In genomic region chr10:176677-177076, GRCh38 we compare ENCODE assay signal across 14 cellular contexts. TPM values are rescaled to one million over a fixed set of nuclear protein-coding genes. Genes with fewer than 3 reads are reported as not detected.
DNase-seq lines count a peak whose midpoint lies in the region; ATAC-seq and TF ChIP-seq lines count a peak whose summit lies in the region.
"Had no signal": no experiment of that assay in that cellular context is flagged by ENCODE, and none has a peak within 500 bp of the region (broad histone marks: within the 10 kb centered on the region; RNA-seq: fewer than 3 reads in every experiment).

No MANE protein-coding gene starts in this region.

- H3K4me3 Mint-ChIP-seq in CD4-positive, CD25-positive, alpha-beta regulatory T cell, result peak overlapping the region in 1 of 4 donors; percentile 1
- H3K4me3 Mint-ChIP-seq in CD8-positive, alpha-beta T cell, result no peak overlapping the region
- no peak overlapping the region for H3K4me3 Mint-ChIP-seq in activated T-helper 17 cell treated with anti-CD3 and anti-CD28 coated beads, Interleukin-2, amount 50 U/mL, for 72 hours
- no peak overlapping the region for H3K4me3 Mint-ChIP-seq in nephron progenitor cell
- H3K4me3 Mint-ChIP-seq: B cell, GM23338, HFFc6 had no signal

- peaks cover 5% of the 10 kb centered on the region for H3K36me3 ChIP-seq in CD4-positive, CD25-positive, alpha-beta regulatory T cell (ENCODE audit: control insufficient read depth, insufficient read depth, low read length)
- peaks cover 5% of the 10 kb centered on the region for H3K36me3 ChIP-seq in CD8-positive, alpha-beta T cell (ENCODE audit: insufficient read depth, low read length)

- H3K4me3 ChIP-seq in CD4-positive, CD25-positive, alpha-beta regulatory T cell (ENCODE audit: low read depth, low read length), result no peak overlapping the region
- no peak overlapping the region for H3K4me3 ChIP-seq in CD8-positive, alpha-beta T cell (ENCODE audit: low read depth, low read length)
- H3K4me3 ChIP-seq: BLaER1 treated with 17β-estradiol and CSF1 and Interleukin-3, amounts not matched to agents 10 nM and 100 nM; GM23338 had no signal

- H3K4me1 ChIP-seq in CD4-positive, CD25-positive, alpha-beta regulatory T cell (ENCODE audit: control insufficient read depth, insufficient read depth, low read length, poor library complexity, severe bottlenecking), result no peaks in the 10 kb centered on the region
- no peaks in the 10 kb centered on the region for H3K4me1 ChIP-seq in CD8-positive, alpha-beta T cell (ENCODE audit: insufficient read depth, low read length)
- H3K4me1 ChIP-seq: BLaER1 treated with 17β-estradiol and CSF1 and Interleukin-3, amounts not matched to agents 10 nM and 100 nM had no signal

- peaks cover 4 to 26% (median 14%) of the 10 kb centered on the region in 4 donors for H3K4me1 Mint-ChIP-seq in CD4-positive, CD25-positive, alpha-beta regulatory T cell
- H3K4me1 Mint-ChIP-seq in CD8-positive, alpha-beta T cell (ENCODE audit: low read depth), result peaks cover 10% of the 10 kb centered on the region
- no peaks in the 10 kb centered on the region for H3K4me1 Mint-ChIP-seq in activated T-helper 17 cell treated with anti-CD3 and anti-CD28 coated beads, Interleukin-2, amount 50 U/mL, for 72 hours
- no peaks in the 10 kb centered on the region for H3K4me1 Mint-ChIP-seq in nephron progenitor cell
- H3K4me1 Mint-ChIP-seq: B cell, GM23338 had no signal

- H3K27me3 ChIP-seq in CD4-positive, CD25-positive, alpha-beta regulatory T cell (ENCODE audit: control insufficient read depth, insufficient read depth, low read length), result no peaks in the 10 kb centered on the region
- H3K27me3 ChIP-seq in CD8-positive, alpha-beta T cell (ENCODE audit: insufficient read depth, low read length), result no peaks in the 10 kb centered on the region
- H3K27me3 ChIP-seq: BLaER1 treated with 17β-estradiol and CSF1 and Interleukin-3, amounts not matched to agents 10 nM and 100 nM had no signal

- no peaks in the 10 kb centered on the region for H3K9me3 ChIP-seq in CD4-positive, CD25-positive, alpha-beta regulatory T cell (ENCODE audit: control insufficient read depth in 2 of 2, low read length in 2 of 2)
- H3K9me3 ChIP-seq in CD8-positive, alpha-beta T cell (ENCODE audit: low read length), result no peaks in the 10 kb centered on the region

- H3K27me3 Mint-ChIP-seq in CD4-positive, CD25-positive, alpha-beta regulatory T cell, result no peaks in the 10 kb centered on the region
- no peaks in the 10 kb centered on the region for H3K27me3 Mint-ChIP-seq in CD8-positive, alpha-beta T cell (ENCODE audit: low read depth)
- H3K27me3 Mint-ChIP-seq in activated T-helper 17 cell treated with anti-CD3 and anti-CD28 coated beads, Interleukin-2, amount 50 U/mL, for 72 hours, result no peaks in the 10 kb centered on the region
- H3K27me3 Mint-ChIP-seq in nephron progenitor cell (ENCODE audit: low read depth, poor library complexity), result no peaks in the 10 kb centered on the region
- H3K27me3 Mint-ChIP-seq: B cell had no signal

- no peak for DNase-seq in CD4-positive, CD25-positive, alpha-beta regulatory T cell
- DNase-seq in CD8-positive, alpha-beta T cell, result no peak
- DNase-seq in nephron progenitor cell (no peak), left lobe of liver (ENCODE audit: low spot score) (no peak), SIG-M5 treated with dmso at 0.1 percent for 504 hours (lab: John Stamatoyannopoulos, UW; ENCODE audit: unreplicated experiment) (no peak)
- DNase-seq: Calu3, DMS79 treated with DMSO at 0.1 percent for 48 hours, GF-D8, HCEC 1CT, HFFc6 had no signal

- H3K9me3 Mint-ChIP-seq in CD4-positive, CD25-positive, alpha-beta regulatory T cell, result peaks cover 0 to 3% (median 0%) of the 10 kb centered on the region in 7 donors
- H3K9me3 Mint-ChIP-seq in CD8-positive, alpha-beta T cell, result peaks cover 3% of the 10 kb centered on the region
- H3K9me3 Mint-ChIP-seq in activated T-helper 17 cell treated with anti-CD3 and anti-CD28 coated beads, Interleukin-2, amount 50 U/mL, for 72 hours, result no peaks in the 10 kb centered on the region
- H3K9me3 Mint-ChIP-seq in nephron progenitor cell, result peaks cover 16% of the 10 kb centered on the region
- H3K9me3 Mint-ChIP-seq: GM23338, HFFc6 had no signal

- peak overlapping the region in 2 of 3 donors; percentile 17 to 18 for H3K27ac Mint-ChIP-seq in CD4-positive, CD25-positive, alpha-beta regulatory T cell
- peak overlapping the region; percentile 33 for H3K27ac Mint-ChIP-seq in CD8-positive, alpha-beta T cell
- H3K27ac Mint-ChIP-seq in activated T-helper 17 cell treated with anti-CD3 and anti-CD28 coated beads, Interleukin-2, amount 50 U/mL, for 72 hours, result peak overlapping the region; percentile 6
- H3K27ac Mint-ChIP-seq in nephron progenitor cell, result peak overlapping the region; percentile 9
- H3K27ac Mint-ChIP-seq: B cell, GM23338, HFFc6 had no signal

- intact Hi-C loops in CD8-positive, alpha-beta T cell (cut with DNase I, micrococcal nuclease), result no loop called here

- peaks cover 8% of the 10 kb centered on the region for H3K36me3 Mint-ChIP-seq in CD4-positive, CD25-positive, alpha-beta regulatory T cell
- peaks cover 15% of the 10 kb centered on the region for H3K36me3 Mint-ChIP-seq in CD8-positive, alpha-beta T cell
- H3K36me3 Mint-ChIP-seq in activated T-helper 17 cell treated with anti-CD3 and anti-CD28 coated beads, Interleukin-2, amount 50 U/mL, for 72 hours (ENCODE audit: low read depth), result peaks cover 12% of the 10 kb centered on the region
- H3K36me3 Mint-ChIP-seq in nephron progenitor cell (ENCODE audit: low read depth), result peaks cover 54% of the 10 kb centered on the region

- H3K27ac ChIP-seq in CD4-positive, CD25-positive, alpha-beta regulatory T cell (ENCODE audit: insufficient read depth, low read length, poor library complexity, severe bottlenecking), result no peak overlapping the region
- no peak overlapping the region for H3K27ac ChIP-seq in CD8-positive, alpha-beta T cell (ENCODE audit: low read depth, low read length)
- H3K27ac ChIP-seq: BLaER1 treated with 17β-estradiol and CSF1 and Interleukin-3, amounts not matched to agents 10 nM and 100 nM had no signal

- ATAC-seq in CD4-positive, CD25-positive, alpha-beta regulatory T cell (ENCODE audit: low read depth in 2 of 2), result no peak
- ATAC-seq in CD8-positive, alpha-beta T cell, result no peak
- no peak for ATAC-seq in activated T-helper 17 cell treated with anti-CD3 and anti-CD28 coated beads, Interleukin-2, amount 50 U/mL, for 72 hours (replicated peaks)
- no peak for ATAC-seq in left lobe of liver
- ATAC-seq: GM23338 had no signal

- no peak for TF ChIP-seq CTCF in CD8-positive, alpha-beta T cell (IDR thresholded peaks at IDR 0.05)
- TF ChIP-seq CTCF in nephron progenitor cell (IDR thresholded peaks at IDR 0.05), result no peak

- POLR2A ChIA-PET in CD8-positive, alpha-beta T cell (lab: Charles Lee), result no interaction called here

- CTCF ChIA-PET in CD8-positive, alpha-beta T cell (lab: Charles Lee), result no interaction called here

RNA-seq across cellular contexts. Expression of gene ZMYND11, which starts 41.4 kb away (rescaled TPM):
- total RNA-seq in CD4-positive, CD25-positive, alpha-beta regulatory T cell, result 44.2 TPM
- 10 to 100 TPM; 24.8 to 32.9 (median 31.7) TPM for polyA plus RNA-seq in CD4-positive, CD25-positive, alpha-beta regulatory T cell
- total RNA-seq in CD8-positive, alpha-beta T cell, result 10 to 100 TPM; 19.8 to 19.9 TPM
- total RNA-seq in activated T-helper 17 cell treated with anti-CD3 and anti-CD28 coated beads, Interleukin-2, amount 50 U/mL, for 72 hours, result 10 to 100 TPM; 14.2 to 23.4 TPM
- total RNA-seq in left lobe of liver, result 24.3 TPM
